23 cellular contexts compared by ENCODE assay signal in the genomic region with DNA sequence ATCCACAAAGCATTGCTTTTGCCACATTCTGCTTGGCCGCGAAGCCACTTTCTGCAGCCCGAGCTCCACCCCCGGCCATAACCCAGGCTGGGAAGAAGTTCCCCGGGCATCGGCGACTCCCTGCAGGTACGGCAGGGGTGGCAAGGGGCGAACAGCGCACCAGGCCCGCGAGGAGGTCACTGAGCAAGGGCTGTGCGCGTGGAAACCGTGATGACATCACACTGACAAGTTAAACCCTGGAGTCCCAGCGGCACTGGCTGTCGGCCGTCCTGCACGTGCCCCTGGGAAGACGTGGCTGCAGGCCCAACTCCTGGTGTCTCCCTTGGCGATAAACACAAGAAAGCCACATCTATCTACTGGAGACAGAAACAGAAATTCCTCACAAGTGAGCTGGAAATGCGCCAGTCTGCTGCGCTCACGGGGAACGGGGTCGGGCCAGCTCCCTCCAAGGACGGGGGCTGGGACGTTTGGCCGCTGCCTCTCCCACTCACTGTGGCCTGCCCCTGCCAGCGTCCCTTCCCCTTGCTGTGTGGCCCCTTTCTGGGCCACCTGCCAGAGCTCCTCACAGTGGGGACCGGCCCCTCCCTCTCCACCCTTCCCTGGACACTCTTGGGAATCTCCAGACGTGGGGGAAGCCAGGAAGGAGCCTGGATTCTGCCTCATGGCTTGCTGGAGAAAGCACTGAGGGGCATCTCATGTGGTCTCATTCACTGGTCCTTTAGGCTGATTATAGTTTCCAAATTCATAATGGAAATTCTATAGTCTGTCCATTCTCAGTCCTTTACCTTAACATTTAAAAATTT.
DNase-seq lines count a peak whose midpoint lies in the region; ATAC-seq, FAIRE-seq and TF ChIP-seq lines count a peak whose summit lies in the region.
"Had no signal": no experiment of that assay in that cellular context is flagged by ENCODE, and none has a peak within 500 bp of the region (broad histone marks: within the 10 kb centered on the region; RNA-seq: fewer than 3 reads in every experiment).

No MANE protein-coding gene starts in this region.

- no peak for FAIRE-seq in kidney (lab: Jason Lieb, UNC)
- FAIRE-seq: keratinocyte had no signal

- no peak for ATAC-seq in Right ventricle myocardium inferior
- no peak for ATAC-seq in HG03354 (IDR thresholded peaks at IDR 0.05; ENCODE audit: poor library complexity, severe bottlenecking, unreplicated experiment)
- ATAC-seq: activated CD8-positive, alpha-beta T cell treated with anti-CD3 and anti-CD28 coated beads, Interleukin-2, amount 10 ng/mL, durations not matched to agents 7 days and 5 days; foreskin keratinocyte; naive thymus-derived CD8-positive, alpha-beta T cell; psoas muscle had no signal

- H3K27me3 ChIP-seq in left ventricle myocardium inferior (ENCODE audit: low read depth) (peaks cover 67% of the 10 kb centered on the region), SJSA1 (replicated peaks) (no peaks in the 10 kb centered on the region), testis (no peaks in the 10 kb centered on the region)
- H3K27me3 ChIP-seq: foreskin keratinocyte had no signal

- no peaks in the 10 kb centered on the region for H3K9me3 ChIP-seq in left ventricle myocardium inferior (replicated peaks)
- H3K9me3 ChIP-seq in SJSA1 (replicated peaks): peaks cover 4% of the 10 kb centered on the region
- no peaks in the 10 kb centered on the region for H3K9me3 ChIP-seq in kidney (ENCODE audit: control insufficient read depth in 1 of 2, low read length in 2 of 2)
- no peaks in the 10 kb centered on the region for H3K9me3 ChIP-seq in testis
- H3K9me3 ChIP-seq: psoas muscle had no signal

- no peaks in the 10 kb centered on the region for H3K4me1 ChIP-seq in left ventricle myocardium inferior
- H3K4me1 ChIP-seq in SJSA1 (replicated peaks): peaks cover 6% of the 10 kb centered on the region; the same call in 1 of the 2 replicates
- no peaks in the 10 kb centered on the region for H3K4me1 ChIP-seq in kidney (ENCODE audit: control insufficient read depth in 1 of 2, insufficient read depth in 1 of 2, low read depth in 1 of 2, low read length in 2 of 2)
- H3K4me1 ChIP-seq in testis: peaks cover 9% of the 10 kb centered on the region
- H3K4me1 ChIP-seq: foreskin keratinocyte, psoas muscle had no signal

- peak; percentile 68 for DNase-seq in Right ventricle myocardium inferior (ENCODE audit: missing footprints)
- no peak for DNase-seq in left ventricle myocardium inferior
- peak; percentile 9 to 42 for DNase-seq in SJSA1 (ENCODE audit: low read depth in 1 of 2, low spot score in 2 of 2)
- DNase-seq in kidney: peak; percentile 54
- DNase-seq in testis: peak; percentile 84
- no peak for DNase-seq in activated CD4-positive, alpha-beta T cell treated with anti-CD3 and anti-CD28 coated beads for 48 hours
- no peak for DNase-seq in stimulated activated CD4-positive, alpha-beta T cell treated with anti-CD3 and anti-CD28 coated beads, Interleukin-4, amount 100 ng/mL, for 4 hours
- DNase-seq: ACHN; activated CD8-positive, alpha-beta T cell treated with anti-CD3 and anti-CD28 coated beads, Interleukin-2, amount 10 ng/mL, durations not matched to agents 7 days and 5 days; CD4-positive, alpha-beta T cell; dermis blood vessel endothelial cell; foreskin keratinocyte; KBM-7; mesenchymal stem cell; MV-4-11; naive thymus-derived CD8-positive, alpha-beta T cell; NCI-H2029 treated with DMSO at 0.1 percent for 48 hours; SHP77; stimulated activated CD4-positive, alpha-beta T cell treated with anti-CD3 and anti-CD28 coated beads, Interleukin-12 subunit alpha, Interleukin-12 subunit beta, amount 100 ng/mL, for 4 hours had no signal

- TF ChIP-seq POLR2A in testis (IDR thresholded peaks at IDR 0.05): no peak

- no peaks in the 10 kb centered on the region for H3K36me3 ChIP-seq in left ventricle myocardium inferior
- no peaks in the 10 kb centered on the region for H3K36me3 ChIP-seq in SJSA1
- no peaks in the 10 kb centered on the region for H3K36me3 ChIP-seq in kidney (ENCODE audit: control insufficient read depth in 1 of 2, insufficient read depth in 2 of 2, low read length in 2 of 2)
- no peaks in the 10 kb centered on the region for H3K36me3 ChIP-seq in testis (ENCODE audit: low read depth, missing control alignments)

- WGBS in testis, 2 donors: 41 to 88% methylated on average over 14 to 32 of the region's 32 CpGs

- H3K4me3 ChIP-seq in left ventricle myocardium inferior: no peak overlapping the region
- no peak overlapping the region for H3K4me3 ChIP-seq in SJSA1
- H3K4me3 ChIP-seq in kidney (ENCODE audit: low read length in 2 of 2): no peak overlapping the region
- no peak overlapping the region for H3K4me3 ChIP-seq in testis
- H3K4me3 ChIP-seq: psoas muscle had no signal

- H3K27ac ChIP-seq in left ventricle myocardium inferior (replicated peaks): no peak overlapping the region
- H3K27ac ChIP-seq in SJSA1: no peak overlapping the region
- no peak overlapping the region for H3K27ac ChIP-seq in kidney (ENCODE audit: low read depth in 2 of 2, low read length in 2 of 2)
- no peak overlapping the region for H3K27ac ChIP-seq in testis
- H3K27ac ChIP-seq: epithelial cell of prostate, foreskin keratinocyte, psoas muscle had no signal

- H3K9ac ChIP-seq in kidney (ENCODE audit: low read length in 2 of 2): no peak overlapping the region

- intact Hi-C loops in Right ventricle myocardium inferior (cut with DNase I) (no loop called here), left ventricle myocardium inferior (cut with micrococcal nuclease) (no loop called here), kidney (cut with DNase I) (no loop called here), testis (cut with DNase I; ENCODE audit: low total_unique reads) (no loop called here)

- no peak for TF ChIP-seq CTCF in left ventricle myocardium inferior (IDR thresholded peaks at IDR 0.05; ENCODE audit: borderline replicate concordance)
- no peak for TF ChIP-seq CTCF in kidney (IDR thresholded peaks at IDR 0.05; ENCODE audit: borderline replicate concordance, extremely low read depth, insufficient read depth)
- no peak for TF ChIP-seq CTCF in testis (IDR thresholded peaks at IDR 0.05)

Comparison
In these comparisons a context has a peak if more than half of its experiments do, and no peak if none do; other contexts are left out.
1. DNase-seq: peak in Right ventricle myocardium inferior (single experiment), SJSA1 (2 of 2), kidney (single experiment) and testis (single experiment); none in left ventricle myocardium inferior (single experiment), activated CD4-positive, alpha-beta T cell treated with anti-CD3 and anti-CD28 coated beads for 48 hours (single experiment) and stimulated activated CD4-positive, alpha-beta T cell treated with anti-CD3 and anti-CD28 coated beads, Interleukin-4, amount 100 ng/mL, for 4 hours (0 of 2).